In genomic region chr2:120235681-120236080, GRCh38 we compare ENCODE assay signal across 26 cellular contexts.
"Had no signal": no experiment of that assay in that cellular context is flagged by ENCODE, and none has a peak within 500 bp of the region (broad histone marks: within the 10 kb centered on the region; RNA-seq: fewer than 3 reads in every experiment).

No MANE protein-coding gene starts in this region.

- DNase-seq: cortex of kidney; effector CD8-positive, alpha-beta T cell; foreskin keratinocyte; heart left ventricle; mucosa of descending colon; naive B cell; sigmoid colon; stimulated activated CD4-positive, alpha-beta T cell treated with anti-CD3 and anti-CD28 coated beads, Interleukin-4, amount 100 ng/mL, for 4 hours; stimulated activated naive B cell treated with anti-CD40 and anti-IgM and Interleukin-4, amounts not matched to agents 10 μg/mL and 1 μg/mL and 100 μg/mL, for 72 hours; upper lobe of right lung; uterus had no signal

- ATAC-seq: foreskin keratinocyte; gastroesophageal sphincter; heart left ventricle; left lobe of liver; mucosa of descending colon; natural killer cell treated with Interleukin-12 subunit alpha and Interleukin-12 subunit beta and Interleukin-15 and Interleukin-18, amount 100 ng/mL, for 72 hours; stimulated activated naive B cell treated with anti-CD40 and anti-IgM and Interleukin-4, amounts not matched to agents 10 μg/mL and 1 μg/mL and 100 μg/mL, for 72 hours; upper lobe of right lung had no signal

- H3K36me3 ChIP-seq: esophagus muscularis mucosa, gastroesophageal sphincter, heart left ventricle, prostate gland, right atrium auricular region, sigmoid colon, suprapubic skin, transverse colon, upper lobe of right lung, uterus had no signal

- H3K27me3 Mint-ChIP-seq: natural killer cell treated with Interleukin-12 subunit alpha and Interleukin-12 subunit beta and Interleukin-15 and Interleukin-18, amount 100 ng/mL, for 72 hours; stimulated activated naive CD8-positive, alpha-beta T cell treated with anti-CD3 and anti-CD28 coated beads, Interleukin-15, Interleukin-2, amounts not matched to agents 100 ng/mL and 50 ng/mL, for 24 hours had no signal

- H3K27me3 ChIP-seq: esophagus muscularis mucosa, foreskin keratinocyte, gastroesophageal sphincter, hepatocyte, right atrium auricular region, sigmoid colon, suprapubic skin, transverse colon, upper lobe of right lung, uterus had no signal

- H3K27ac ChIP-seq: esophagus muscularis mucosa, foreskin keratinocyte, gastroesophageal sphincter, heart left ventricle, hepatocyte, parathyroid adenoma, prostate gland, right atrium auricular region, sigmoid colon, suprapubic skin, transverse colon, upper lobe of right lung, uterus had no signal

- H3K4me3 Mint-ChIP-seq: memory B cell; mesothelial cell of epicardium; naive B cell; natural killer cell treated with Interleukin-12 subunit alpha and Interleukin-12 subunit beta and Interleukin-15 and Interleukin-18, amount 100 ng/mL, for 72 hours; neural crest cell; stimulated activated naive B cell treated with anti-CD40 and anti-IgM and Interleukin-4, amounts not matched to agents 10 μg/mL and 1 μg/mL and 100 μg/mL, for 72 hours; stimulated activated naive CD8-positive, alpha-beta T cell treated with anti-CD3 and anti-CD28 coated beads, Interleukin-15, Interleukin-2, amounts not matched to agents 100 ng/mL and 50 ng/mL, for 24 hours had no signal

- H3K9me3 ChIP-seq: esophagus muscularis mucosa, gastroesophageal sphincter, heart left ventricle, mucosa of descending colon, prostate gland, right atrium auricular region, sigmoid colon, suprapubic skin, transverse colon, upper lobe of right lung, uterus had no signal

- H3K27ac Mint-ChIP-seq: memory B cell; mesothelial cell of epicardium; naive B cell; stimulated activated naive B cell treated with anti-CD40 and anti-IgM and Interleukin-4, amounts not matched to agents 10 μg/mL and 1 μg/mL and 100 μg/mL, for 72 hours; stimulated activated naive CD8-positive, alpha-beta T cell treated with anti-CD3 and anti-CD28 coated beads, Interleukin-15, Interleukin-2, amounts not matched to agents 100 ng/mL and 50 ng/mL, for 24 hours had no signal

- H3K36me3 Mint-ChIP-seq: memory B cell; mesothelial cell of epicardium; naive B cell; natural killer cell treated with Interleukin-12 subunit alpha and Interleukin-12 subunit beta and Interleukin-15 and Interleukin-18, amount 100 ng/mL, for 72 hours had no signal

- H3K4me1 ChIP-seq: prostate gland, uterus had no signal

- H3K4me3 ChIP-seq: esophagus muscularis mucosa, gastroesophageal sphincter, heart left ventricle, hepatocyte, lung, mucosa of descending colon, prostate gland, right atrium auricular region, sigmoid colon, suprapubic skin, transverse colon, upper lobe of right lung, uterus had no signal

- H3K9me3 Mint-ChIP-seq: memory B cell; naive B cell; natural killer cell treated with Interleukin-12 subunit alpha and Interleukin-12 subunit beta and Interleukin-15 and Interleukin-18, amount 100 ng/mL, for 72 hours; stimulated activated naive B cell treated with anti-CD40 and anti-IgM and Interleukin-4, amounts not matched to agents 10 μg/mL and 1 μg/mL and 100 μg/mL, for 72 hours; stimulated activated naive CD8-positive, alpha-beta T cell treated with anti-CD3 and anti-CD28 coated beads, Interleukin-15, Interleukin-2, amounts not matched to agents 100 ng/mL and 50 ng/mL, for 24 hours had no signal
